ENCODE assay signal across 11 cellular contexts in the genomic region with DNA sequence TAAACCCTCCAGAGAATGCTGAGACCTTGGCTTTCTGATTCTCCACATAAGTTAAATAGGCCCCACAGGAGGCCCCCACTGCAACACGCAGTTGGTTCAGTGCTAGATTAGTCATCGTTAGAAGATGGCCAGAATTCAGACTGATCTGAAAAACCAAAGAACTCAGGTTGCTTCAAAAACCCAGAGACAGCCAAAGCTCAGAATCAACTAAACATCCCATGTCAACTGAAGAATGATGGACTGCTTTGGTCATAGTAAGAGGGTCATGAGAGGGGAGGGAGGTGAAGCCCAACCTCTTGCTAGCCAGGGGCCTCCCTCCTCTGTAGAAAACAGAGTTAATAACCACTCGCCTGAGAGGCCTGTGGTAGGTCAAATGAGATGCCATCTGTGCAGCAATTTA.
A peak's percentile ranks its signal among the peaks of the same experiment; 100 is the strongest.
DNase-seq lines count a peak whose midpoint lies in the region; ATAC-seq and TF ChIP-seq lines count a peak whose summit lies in the region.
"Had no signal": no experiment of that assay in that cellular context is flagged by ENCODE, and none has a peak within 500 bp of the region (broad histone marks: within the 10 kb centered on the region; RNA-seq: fewer than 3 reads in every experiment).

No MANE protein-coding gene starts in this region.

- H3K4me1 ChIP-seq in stomach (peaks cover 0 to 58% (median 32%) of the 10 kb centered on the region in 4 donors), sigmoid colon (peaks cover 0 to 69% (median 25%) of the 10 kb centered on the region in 4 donors)

- TF ChIP-seq EP300 in stomach (IDR thresholded peaks at IDR 0.05) (no peak), sigmoid colon (IDR thresholded peaks at IDR 0.05) (no peak)

- H3K36me3 Mint-ChIP-seq in activated T-cell treated with anti-CD3 and anti-CD28 coated beads, Interleukin-2, amount 50 U/mL, for 24 hours (ENCODE audit: low read depth): peaks cover 3% of the 10 kb centered on the region
- H3K36me3 Mint-ChIP-seq in stimulated activated effector memory CD8-positive, alpha-beta T cell treated with anti-CD3 and anti-CD28 coated beads, Interleukin-12 subunit alpha, Interleukin-12 subunit beta, amount 100 ng/mL, for 72 hours: peaks cover 6% of the 10 kb centered on the region

- no peak for DNase-seq in activated T-cell treated with anti-CD3 and anti-CD28 coated beads, Interleukin-2, amount 50 U/mL, for 24 hours
- no peak for DNase-seq in activated T-cell treated with anti-CD3 and anti-CD28 coated beads, Interleukin-2, amount 50 U/mL, for 1 hour
- DNase-seq in NCI-H1694 treated with DMSO at 0.1 percent for 48 hours (lab: John Stamatoyannopoulos, UW): peak; percentile 14
- DNase-seq in cardiac fibroblast (ENCODE audit: low read depth in 2 of 2): peak; percentile 50 to 58
- no peak for DNase-seq in stimulated activated effector memory CD8-positive, alpha-beta T cell treated with anti-CD3 and anti-CD28 coated beads, Interleukin-12 subunit alpha, Interleukin-12 subunit beta, amount 100 ng/mL, for 72 hours (ENCODE audit: low spot score in 2 of 2)
- DNase-seq in ureter (ENCODE audit: low spot score): no peak
- DNase-seq in stomach: no peak
- DNase-seq in sigmoid colon: no peak
- DNase-seq: C1 segment of cervical spinal cord, left cardiac atrium, NCI-H510A treated with DMSO at 0.1 percent for 48 hours had no signal

- H3K4me1 Mint-ChIP-seq in activated T-cell treated with anti-CD3 and anti-CD28 coated beads, Interleukin-2, amount 50 U/mL, for 24 hours (ENCODE audit: low read depth): peaks cover 72% of the 10 kb centered on the region
- H3K4me1 Mint-ChIP-seq in stimulated activated effector memory CD8-positive, alpha-beta T cell treated with anti-CD3 and anti-CD28 coated beads, Interleukin-12 subunit alpha, Interleukin-12 subunit beta, amount 100 ng/mL, for 72 hours: peaks cover 52% of the 10 kb centered on the region

- no peaks in the 10 kb centered on the region for H3K36me3 ChIP-seq in stomach
- H3K36me3 ChIP-seq in sigmoid colon: no peaks in the 10 kb centered on the region

- TF ChIP-seq CTCF in cardiac fibroblast (IDR thresholded peaks at IDR 0.05; ENCODE audit: low read depth, low read length): no peak
- TF ChIP-seq CTCF in stomach (IDR thresholded peaks at IDR 0.05): no peak
- no peak for TF ChIP-seq CTCF in sigmoid colon (IDR thresholded peaks at IDR 0.05)

- no peak for TF ChIP-seq POLR2A in stomach (IDR thresholded peaks at IDR 0.05)
- no peak for TF ChIP-seq POLR2A in sigmoid colon (IDR thresholded peaks at IDR 0.05)

- peak; percentile 84 for ATAC-seq in stimulated activated effector memory CD8-positive, alpha-beta T cell treated with anti-CD3 and anti-CD28 coated beads, Interleukin-12 subunit alpha, Interleukin-12 subunit beta, amount 100 ng/mL, for 72 hours

- H3K9me3 Mint-ChIP-seq in activated T-cell treated with anti-CD3 and anti-CD28 coated beads, Interleukin-2, amount 50 U/mL, for 24 hours: no peaks in the 10 kb centered on the region
- no peaks in the 10 kb centered on the region for H3K9me3 Mint-ChIP-seq in stimulated activated effector memory CD8-positive, alpha-beta T cell treated with anti-CD3 and anti-CD28 coated beads, Interleukin-12 subunit alpha, Interleukin-12 subunit beta, amount 100 ng/mL, for 72 hours

- H3K27me3 ChIP-seq in stomach: no peaks in the 10 kb centered on the region
- no peaks in the 10 kb centered on the region for H3K27me3 ChIP-seq in sigmoid colon

- no peaks in the 10 kb centered on the region for H3K27me3 Mint-ChIP-seq in activated T-cell treated with anti-CD3 and anti-CD28 coated beads, Interleukin-2, amount 50 U/mL, for 24 hours

- H3K27ac ChIP-seq in stomach: no peak overlapping the region
- H3K27ac ChIP-seq in sigmoid colon: no peak overlapping the region

- no peak overlapping the region for H3K4me3 Mint-ChIP-seq in activated T-cell treated with anti-CD3 and anti-CD28 coated beads, Interleukin-2, amount 50 U/mL, for 24 hours
- H3K4me3 Mint-ChIP-seq in stimulated activated effector memory CD8-positive, alpha-beta T cell treated with anti-CD3 and anti-CD28 coated beads, Interleukin-12 subunit alpha, Interleukin-12 subunit beta, amount 100 ng/mL, for 72 hours: no peak overlapping the region

- H3K4me3 ChIP-seq in cardiac fibroblast (replicated peaks in 1 of 2; ENCODE audit: low read depth in 2 of 2, low read length in 2 of 2): no peak overlapping the region
- H3K4me3 ChIP-seq in stomach: no peak overlapping the region
- no peak overlapping the region for H3K4me3 ChIP-seq in sigmoid colon

- intact Hi-C loops in stomach (cut with DNase I; ENCODE audit: low total_unique reads) (no loop called here), sigmoid colon (cut with DNase I) (no loop called here)

- H3K27ac Mint-ChIP-seq in activated T-cell treated with anti-CD3 and anti-CD28 coated beads, Interleukin-2, amount 50 U/mL, for 24 hours: peak overlapping the region; percentile 71
- peak overlapping the region; percentile 43 for H3K27ac Mint-ChIP-seq in stimulated activated effector memory CD8-positive, alpha-beta T cell treated with anti-CD3 and anti-CD28 coated beads, Interleukin-12 subunit alpha, Interleukin-12 subunit beta, amount 100 ng/mL, for 72 hours

- 27 to 49% (median 37%) methylated on average over 3 of the region's 3 CpGs for WGBS in stomach, 5 donors
- WGBS in sigmoid colon, 2 donors: 63 to 67% methylated on average over 3 of the region's 3 CpGs

- no peaks in the 10 kb centered on the region for H3K9me3 ChIP-seq in stomach
- H3K9me3 ChIP-seq in sigmoid colon: no peaks in the 10 kb centered on the region

Comparison
In these comparisons a context has a peak if more than half of its experiments do, and no peak if none do; other contexts are left out.
1. DNase-seq: peak in NCI-H1694 treated with DMSO at 0.1 percent for 48 hours (single experiment) and cardiac fibroblast (2 of 2); none in activated T-cell treated with anti-CD3 and anti-CD28 coated beads, Interleukin-2, amount 50 U/mL, for 24 hours (single experiment), activated T-cell treated with anti-CD3 and anti-CD28 coated beads, Interleukin-2, amount 50 U/mL, for 1 hour (single experiment), stimulated activated effector memory CD8-positive, alpha-beta T cell treated with anti-CD3 and anti-CD28 coated beads, Interleukin-12 subunit alpha, Interleukin-12 subunit beta, amount 100 ng/mL, for 72 hours (0 of 2), ureter (single experiment), stomach (single experiment) and sigmoid colon (single experiment).